In the genomic region with DNA sequence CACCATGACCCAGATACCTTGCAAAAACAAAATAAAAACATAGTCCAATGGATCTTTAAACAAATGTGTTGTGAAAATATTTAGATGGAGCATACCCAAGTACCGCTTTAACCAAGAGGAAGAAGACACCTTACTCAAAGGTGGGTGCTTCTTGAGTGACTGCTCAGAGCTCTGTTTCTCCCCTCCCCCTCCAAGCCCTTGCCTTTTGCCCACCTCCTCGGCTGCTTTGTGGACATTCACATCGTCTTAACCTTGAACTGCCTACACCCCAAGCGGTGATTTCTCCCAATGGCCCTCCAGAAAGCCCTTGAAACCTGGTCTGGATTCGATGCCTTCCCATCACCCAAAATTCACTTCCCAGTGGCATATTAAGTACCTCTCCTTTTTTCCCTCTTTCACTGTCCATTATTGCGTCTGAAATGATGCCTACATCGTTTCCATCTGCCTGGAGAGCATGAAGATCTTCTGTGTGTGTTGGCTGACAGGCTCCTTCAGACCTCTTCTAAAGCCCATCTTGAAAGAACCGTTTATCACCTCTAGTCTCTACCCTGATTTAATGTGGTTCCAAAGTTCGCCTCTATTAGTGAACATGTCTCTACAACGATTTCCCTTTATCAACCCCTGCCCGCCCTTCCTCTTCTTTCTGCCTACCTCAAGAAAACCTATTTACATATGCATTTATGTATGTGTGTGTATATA, we compare ENCODE assay signal across 9 cellular contexts. TPM values are rescaled to one million over a fixed set of nuclear protein-coding genes. Genes with fewer than 3 reads are reported as not detected.
A peak's percentile ranks its signal among the peaks of the same experiment; 100 is the strongest.
DNase-seq lines count a peak whose midpoint lies in the region; ATAC-seq and TF ChIP-seq lines count a peak whose summit lies in the region.
"Had no signal": no experiment of that assay in that cellular context is flagged by ENCODE, and none has a peak within 500 bp of the region (broad histone marks: within the 10 kb centered on the region; RNA-seq: fewer than 3 reads in every experiment).

No MANE protein-coding gene starts in this region.

- no peak for DNase-seq in stimulated activated naive CD8-positive, alpha-beta T cell treated with anti-CD3 and anti-CD28 coated beads, Interleukin-15, Interleukin-2, amounts not matched to agents 100 U/mL and 50 U/mL, for 24 hours
- DNase-seq in breast epithelium (ENCODE audit: low spot score in 2 of 2) (no peak), HCEC 1CT (no peak), erythroblast (lab: John Stamatoyannopoulos, UW) (no peak)
- DNase-seq: activated CD4-positive, alpha-beta T cell treated with anti-CD3 and anti-CD28 coated beads for 48 hours had no signal

- H3K27ac ChIP-seq in breast epithelium (peak overlapping the region in 1 of 2 donors; percentile 15), muscle layer of duodenum (ENCODE audit: low read length) (peak overlapping the region; percentile 74)

- no peaks in the 10 kb centered on the region for H3K36me3 Mint-ChIP-seq in stimulated activated naive CD8-positive, alpha-beta T cell treated with anti-CD3 and anti-CD28 coated beads, Interleukin-15, Interleukin-2, amounts not matched to agents 100 ng/mL and 50 ng/mL, for 24 hours (ENCODE audit: low read depth)

- no peaks in the 10 kb centered on the region for H3K27me3 ChIP-seq in breast epithelium
- H3K27me3 ChIP-seq in muscle layer of duodenum (ENCODE audit: low read depth, low read length) = no peaks in the 10 kb centered on the region

- no peaks in the 10 kb centered on the region for H3K4me1 ChIP-seq in breast epithelium
- peaks cover 6 to 9% of the 10 kb centered on the region in 2 donors for H3K4me1 ChIP-seq in muscle layer of duodenum (ENCODE audit: control insufficient read depth in 1 of 2, insufficient read depth in 2 of 2, low read length in 2 of 2)

- H3K27me3 Mint-ChIP-seq in stimulated activated naive CD8-positive, alpha-beta T cell treated with anti-CD3 and anti-CD28 coated beads, Interleukin-15, Interleukin-2, amounts not matched to agents 100 ng/mL and 50 ng/mL, for 24 hours = no peaks in the 10 kb centered on the region

- no peak for ATAC-seq in stimulated activated naive CD8-positive, alpha-beta T cell treated with anti-CD3 and anti-CD28 coated beads, Interleukin-15, Interleukin-2, amounts not matched to agents 100 U/mL and 50 U/mL, for 24 hours
- ATAC-seq in GM21786 (IDR thresholded peaks at IDR 0.05; ENCODE audit: unreplicated experiment) (no peak), GM21717 (IDR thresholded peaks at IDR 0.05; ENCODE audit: unreplicated experiment) (no peak)

- H3K9me3 ChIP-seq in breast epithelium (no peaks in the 10 kb centered on the region), muscle layer of duodenum (ENCODE audit: control insufficient read depth in 1 of 2, low read length in 2 of 2) (no peaks in the 10 kb centered on the region)

- no peak for TF ChIP-seq POLR2A in breast epithelium (IDR thresholded peaks at IDR 0.05)
- TF ChIP-seq POLR2A in erythroblast (IDR thresholded peaks at IDR 0.05; ENCODE audit: low read length) = no peak

- H3K36me3 ChIP-seq in breast epithelium (no peaks in the 10 kb centered on the region), muscle layer of duodenum (ENCODE audit: control insufficient read depth in 1 of 2, insufficient read depth in 2 of 2, low read length in 2 of 2) (no peaks in the 10 kb centered on the region)

- peak overlapping the region; percentile 84 for H3K4me3 Mint-ChIP-seq in stimulated activated naive CD8-positive, alpha-beta T cell treated with anti-CD3 and anti-CD28 coated beads, Interleukin-15, Interleukin-2, amounts not matched to agents 100 ng/mL and 50 ng/mL, for 24 hours

- H3K4me3 ChIP-seq in breast epithelium = peak overlapping the region; percentile 47 to 83 (median 57)
- H3K4me3 ChIP-seq in muscle layer of duodenum (ENCODE audit: low read depth in 1 of 2, low read length in 2 of 2) = peak overlapping the region; percentile 78 to 91

- H3K9me3 Mint-ChIP-seq in stimulated activated naive CD8-positive, alpha-beta T cell treated with anti-CD3 and anti-CD28 coated beads, Interleukin-15, Interleukin-2, amounts not matched to agents 100 ng/mL and 50 ng/mL, for 24 hours = no peaks in the 10 kb centered on the region

- intact Hi-C loops in breast epithelium (cut with DNase I; ENCODE audit: low total_unique reads) = no loop called here

- H3K27ac Mint-ChIP-seq in stimulated activated naive CD8-positive, alpha-beta T cell treated with anti-CD3 and anti-CD28 coated beads, Interleukin-15, Interleukin-2, amounts not matched to agents 100 ng/mL and 50 ng/mL, for 24 hours = peak overlapping the region; percentile 72

- H3K4me1 Mint-ChIP-seq in stimulated activated naive CD8-positive, alpha-beta T cell treated with anti-CD3 and anti-CD28 coated beads, Interleukin-15, Interleukin-2, amounts not matched to agents 100 ng/mL and 50 ng/mL, for 24 hours (ENCODE audit: low read depth) = peaks cover 56% of the 10 kb centered on the region

- no peak for TF ChIP-seq CTCF in breast epithelium (IDR thresholded peaks at IDR 0.05)

RNA-seq across cellular contexts. Expression of a gene that starts 1.0 kb away (rescaled TPM):
- 10 to 100 TPM in 1 of 3 donors, 1 to 10 TPM in 2; 3.3 to 13.2 (median 4.0) TPM for total RNA-seq in breast epithelium
